In the genomic region with DNA sequence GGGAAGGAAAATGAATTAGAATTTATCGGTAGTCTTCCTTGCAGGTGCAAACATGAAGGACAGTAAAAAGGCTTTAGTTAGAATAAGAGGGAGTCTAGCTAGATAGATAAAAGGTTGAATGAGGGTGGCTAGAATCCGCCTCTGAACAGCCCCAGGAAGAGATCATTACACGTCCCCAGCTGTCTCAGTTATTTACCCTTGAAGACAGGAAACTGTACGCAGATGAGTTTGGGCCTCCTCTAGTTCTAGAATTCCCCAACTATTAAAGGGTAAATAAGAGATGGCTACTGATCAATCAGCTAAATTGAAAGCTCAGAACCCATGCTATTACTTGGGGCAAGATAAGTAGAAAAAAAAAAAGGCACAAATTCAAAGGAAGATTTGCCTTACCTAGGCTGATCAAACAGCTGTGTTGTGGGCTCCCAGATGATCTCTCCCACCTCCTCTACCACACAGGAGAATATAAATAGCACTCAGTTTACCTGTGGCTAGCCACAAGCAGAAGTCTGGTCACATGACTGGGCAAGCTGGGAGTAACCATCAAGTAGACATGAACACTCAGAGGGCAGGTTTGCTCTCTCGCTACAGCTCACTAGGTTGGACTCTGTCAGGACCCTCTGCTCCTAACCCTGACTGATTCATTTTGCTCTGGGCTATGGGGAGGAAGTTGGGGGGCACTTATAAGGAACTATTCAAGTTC, we compare ENCODE assay signal across 9 cellular contexts. TPM values are rescaled to one million over a fixed set of nuclear protein-coding genes. Genes with fewer than 3 reads are reported as not detected.
DNase-seq lines count a peak whose midpoint lies in the region; ATAC-seq and TF ChIP-seq lines count a peak whose summit lies in the region.
"Had no signal": no experiment of that assay in that cellular context is flagged by ENCODE, and none has a peak within 500 bp of the region (broad histone marks: within the 10 kb centered on the region; RNA-seq: fewer than 3 reads in every experiment).

No MANE protein-coding gene starts in this region.

- peaks cover 91% of the 10 kb centered on the region for H3K4me1 ChIP-seq in OCI-LY7 (ENCODE audit: insufficient read depth, low read length, poor library complexity, severe bottlenecking)

- no peaks in the 10 kb centered on the region for H3K9me2 ChIP-seq in OCI-LY7 (ENCODE audit: insufficient read depth, low read length)

- peaks cover 84% of the 10 kb centered on the region for H3K79me2 ChIP-seq in OCI-LY7 (ENCODE audit: insufficient read depth, low read depth, low read length)

- peaks cover 23% of the 10 kb centered on the region; the same call in 1 of the 2 replicates for H3K36me3 ChIP-seq in OCI-LY7 (ENCODE audit: insufficient read depth, low read length)
- H3K36me3 ChIP-seq in H7 (replicated peaks; ENCODE audit: control insufficient read depth, insufficient read depth, low read length) = no peaks in the 10 kb centered on the region

- H3K4me3 ChIP-seq in OCI-LY7 (ENCODE audit: low read depth, low read length, poor library complexity, severe bottlenecking) (peak overlapping the region; percentile 67), H7 (ENCODE audit: insufficient read depth, low read depth, low read length) (no peak overlapping the region)

- no peak for TF ChIP-seq CTCF in OCI-LY7 (conservative IDR thresholded peaks at IDR 0.05; ENCODE audit: low read length)

- TSS peak; percentile 47 for BruUV-seq in OCI-LY7 (replicated peaks; lab: Mats Ljungman, UMichigan)

- CTCF ChIA-PET in OCI-LY7 (lab: Charles Lee; ENCODE audit: unreplicated experiment) = interaction anchor here (0.6 to 1.0 kb wide), 2 partner anchors 39 to 133 kb away, joined by 3 read pairs; a partner anchor contains a TSS

- no peaks in the 10 kb centered on the region for H3K27me3 Mint-ChIP-seq in natural killer cell treated with Interleukin-12 subunit alpha and Interleukin-12 subunit beta and Interleukin-15 and Interleukin-18, amount 100 ng/mL, for 72 hours

- intact Hi-C loops in OCI-LY7 (cut with micrococcal nuclease; ENCODE audit: unreplicated experiment) = loop anchor here (1.0 to 10.0 kb wide), 3 partner anchors 8 to 532 kb away; a partner anchor contains a TSS

- POLR2A ChIA-PET in OCI-LY7 (lab: Charles Lee) = interaction anchor here (0.7 to 5.4 kb wide), 9 partner anchors 9 to 416 kb away, joined by 3 to 124 read pairs (median 4); a partner anchor contains a TSS

- H3K4me3 Mint-ChIP-seq in natural killer cell treated with Interleukin-12 subunit alpha and Interleukin-12 subunit beta and Interleukin-15 and Interleukin-18, amount 100 ng/mL, for 72 hours = peak overlapping the region; percentile 81

- H3K36me3 Mint-ChIP-seq in natural killer cell treated with Interleukin-12 subunit alpha and Interleukin-12 subunit beta and Interleukin-15 and Interleukin-18, amount 100 ng/mL, for 72 hours = peaks cover 8% of the 10 kb centered on the region

- DNase-seq in DMS153 (lab: John Stamatoyannopoulos, UW) (peak; percentile 3), DMS153 treated with DMSO at 0.1 percent for 48 hours (lab: John Stamatoyannopoulos, UW; ENCODE audit: unreplicated experiment) (no peak), OCI-LY7 (ENCODE audit: low spot score) (peak; percentile 86), hippocampal formation (lab: John Stamatoyannopoulos, UW) (no peak), H7 (no peak), DMS53 (lab: John Stamatoyannopoulos, UW) (no peak)
- DNase-seq in natural killer cell treated with Interleukin-12 subunit alpha and Interleukin-12 subunit beta and Interleukin-15 and Interleukin-18, amount 100 ng/mL, for 72 hours (ENCODE audit: low spot score) = peak; percentile 49

- peak overlapping the region; percentile 94 for H3K27ac ChIP-seq in OCI-LY7 (ENCODE audit: low read depth, low read length, poor library complexity, severe bottlenecking)
- H3K27ac ChIP-seq: 22Rv1 had no signal

- H3K27me3 ChIP-seq in H7 (ENCODE audit: control insufficient read depth, insufficient read depth, low read length) = no peaks in the 10 kb centered on the region

- peaks cover 5% of the 10 kb centered on the region for H3K9me3 Mint-ChIP-seq in natural killer cell treated with Interleukin-12 subunit alpha and Interleukin-12 subunit beta and Interleukin-15 and Interleukin-18, amount 100 ng/mL, for 72 hours

- no peaks in the 10 kb centered on the region for H3K9me3 ChIP-seq in OCI-LY7 (ENCODE audit: low read length)

- peak; percentile 51 for ATAC-seq in HG02623 (IDR thresholded peaks at IDR 0.05; ENCODE audit: unreplicated experiment)
- peak; percentile 52 to 71 for ATAC-seq in natural killer cell treated with Interleukin-12 subunit alpha and Interleukin-12 subunit beta and Interleukin-15 and Interleukin-18, amount 100 ng/mL, for 72 hours

- H2AFZ ChIP-seq in OCI-LY7 (ENCODE audit: low read length) = no peak overlapping the region

- peak overlapping the region; percentile 95 to 96 for H3K27ac Mint-ChIP-seq in natural killer cell treated with Interleukin-12 subunit alpha and Interleukin-12 subunit beta and Interleukin-15 and Interleukin-18, amount 100 ng/mL, for 72 hours

- H4K20me1 ChIP-seq in OCI-LY7 (ENCODE audit: insufficient read depth, low read length) = no peaks in the 10 kb centered on the region

- peaks cover 65 to 68% of the 10 kb centered on the region in 2 donors for H3K4me1 Mint-ChIP-seq in natural killer cell treated with Interleukin-12 subunit alpha and Interleukin-12 subunit beta and Interleukin-15 and Interleukin-18, amount 100 ng/mL, for 72 hours (ENCODE audit: low read depth in 2 of 2)

- H3K4me2 ChIP-seq in OCI-LY7 (ENCODE audit: low read length) = peak overlapping the region; percentile 91

RNA-seq across cellular contexts. Expression of a gene that starts 17.0 kb away (rescaled TPM):
- 29.9 and 40.4 TPM in 2 replicates for total RNA-seq in OCI-LY7 (2014; rRNA removed; shearing (Covaris generic))
- total RNA-seq in OCI-LY7 (2022) = 44.3 and 45.2 TPM in 2 replicates
- total RNA-seq in natural killer cell treated with Interleukin-12 subunit alpha and Interleukin-12 subunit beta and Interleukin-15 and Interleukin-18, amount 100 ng/mL, for 72 hours = 10 to 100 TPM; 22.4 to 36.4 TPM
- 21.8 and 24.3 TPM in 2 replicates for total RNA-seq in H7 (2014; rRNA removed; shearing (Covaris generic))

RNA-seq across cellular contexts. Expression of a gene that starts 39.2 kb away (rescaled TPM):
- 38.1 and 51.2 TPM in 2 replicates for total RNA-seq in OCI-LY7 (2014; rRNA removed; shearing (Covaris generic))
- total RNA-seq in OCI-LY7 (2022) = 48.9 and 51.4 TPM in 2 replicates
- total RNA-seq in natural killer cell treated with Interleukin-12 subunit alpha and Interleukin-12 subunit beta and Interleukin-15 and Interleukin-18, amount 100 ng/mL, for 72 hours = 100 to 1,000 TPM in 1 of 2 donors, 10 to 100 TPM in 1; 90.9 to 115 TPM
- total RNA-seq in H7 (2014; rRNA removed; shearing (Covaris generic)) = 57.6 and 76.6 TPM in 2 replicates

RNA-seq across cellular contexts. Expression of a gene that starts 41.5 kb away (rescaled TPM):
- 41.0 and 43.3 TPM in 2 replicates for total RNA-seq in OCI-LY7 (2014; rRNA removed; shearing (Covaris generic))
- 70.3 and 76.8 TPM in 2 replicates for total RNA-seq in OCI-LY7 (2022)
- total RNA-seq in natural killer cell treated with Interleukin-12 subunit alpha and Interleukin-12 subunit beta and Interleukin-15 and Interleukin-18, amount 100 ng/mL, for 72 hours = 10 to 100 TPM; 75.8 to 98.5 TPM
- 96.1 and 153 TPM in 2 replicates for total RNA-seq in H7 (2014; rRNA removed; shearing (Covaris generic))

Comparison
In these comparisons a context has a peak if more than half of its experiments do, and no peak if none do; other contexts are left out.
1. DNase-seq: peak in DMS153 (single experiment), OCI-LY7 (single experiment) and natural killer cell treated with Interleukin-12 subunit alpha and Interleukin-12 subunit beta and Interleukin-15 and Interleukin-18, amount 100 ng/mL, for 72 hours (single experiment); none in DMS153 treated with DMSO at 0.1 percent for 48 hours (single experiment), hippocampal formation (0 of 2), H7 (single experiment) and DMS53 (single experiment).